ENCODE assay signal across 9 cellular contexts in the genomic region with DNA sequence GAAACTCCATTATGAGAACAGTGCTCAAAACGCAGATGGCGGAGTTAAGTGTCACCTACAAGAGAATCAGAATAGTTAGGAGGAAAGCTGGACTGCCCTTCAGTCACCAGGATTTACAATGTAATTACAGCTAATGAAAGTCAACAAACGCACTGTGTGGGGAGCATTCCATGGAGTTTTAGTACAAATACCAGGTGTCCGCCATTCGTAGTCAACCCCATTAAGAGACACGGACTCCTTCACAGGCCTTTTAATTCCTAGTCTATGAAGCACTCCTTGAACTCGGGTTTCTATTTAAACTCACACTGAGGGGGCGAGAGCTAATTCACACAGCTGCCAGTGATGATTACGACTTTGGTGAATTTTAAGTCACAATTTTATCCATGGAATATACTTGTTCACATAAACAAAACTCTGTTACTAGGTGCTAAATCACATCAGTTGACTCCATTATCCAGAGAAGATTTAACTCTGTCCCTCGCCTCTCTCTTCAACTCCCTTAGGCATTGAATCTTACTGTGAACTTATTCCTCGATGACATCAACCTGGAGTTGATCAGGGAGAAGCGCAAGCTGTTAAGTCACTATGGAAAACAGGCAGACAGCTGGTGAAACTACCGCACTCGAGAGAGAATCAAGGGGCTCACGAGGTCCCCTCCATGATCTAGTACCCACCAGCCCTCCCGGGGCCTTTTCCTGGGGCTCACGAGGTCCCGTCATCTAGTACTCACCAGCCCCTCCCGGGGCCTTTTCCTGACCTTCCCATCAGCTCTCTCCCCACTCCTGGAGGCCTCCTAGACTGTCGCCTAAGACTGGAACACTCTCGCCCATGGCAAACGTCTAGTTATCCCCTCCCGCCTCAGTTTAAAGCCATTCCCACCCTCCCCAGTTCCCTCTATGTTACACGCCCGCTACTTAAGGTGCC. TPM values are rescaled to one million over a fixed set of nuclear protein-coding genes. Genes with fewer than 3 reads are reported as not detected.
A peak's percentile ranks its signal among the peaks of the same experiment; 100 is the strongest.
DNase-seq lines count a peak whose midpoint lies in the region; ATAC-seq and TF ChIP-seq lines count a peak whose summit lies in the region.
"Had no signal": no experiment of that assay in that cellular context is flagged by ENCODE, and none has a peak within 500 bp of the region (broad histone marks: within the 10 kb centered on the region; RNA-seq: fewer than 3 reads in every experiment).

No MANE protein-coding gene starts in this region.

- H3K4me3 ChIP-seq in left lung (peak overlapping the region; percentile 53 to 89), thymus (ENCODE audit: low read length) (peak overlapping the region; percentile 76)

- H3K4me1 ChIP-seq in left lung (peaks cover 11 to 38% of the 10 kb centered on the region in 2 donors), thymus (ENCODE audit: control insufficient read depth, insufficient read depth, low read length) (peaks cover 17% of the 10 kb centered on the region)
- H3K4me1 ChIP-seq: foreskin keratinocyte had no signal

- H3K9me3 Mint-ChIP-seq in activated CD4-positive, alpha-beta T cell treated with anti-CD3 and anti-CD28 coated beads, Interleukin-2, amount 10 ng/mL, durations not matched to agents 24 days and 14 days = no peaks in the 10 kb centered on the region
- H3K9me3 Mint-ChIP-seq in activated naive CD8-positive, alpha-beta T cell treated with anti-CD3 and anti-CD28 coated beads for 36 hours = no peaks in the 10 kb centered on the region

- no peaks in the 10 kb centered on the region for H3K9me3 ChIP-seq in left lung
- no peaks in the 10 kb centered on the region for H3K9me3 ChIP-seq in thymus (ENCODE audit: control insufficient read depth)

- no peaks in the 10 kb centered on the region for H3K27me3 Mint-ChIP-seq in activated CD4-positive, alpha-beta T cell treated with anti-CD3 and anti-CD28 coated beads, Interleukin-2, amount 10 ng/mL, durations not matched to agents 24 days and 14 days
- no peaks in the 10 kb centered on the region for H3K27me3 Mint-ChIP-seq in activated naive CD8-positive, alpha-beta T cell treated with anti-CD3 and anti-CD28 coated beads for 36 hours

- WGBS in thymus = 91% methylated on average over 25 of the region's 25 CpGs

- H3K36me3 ChIP-seq in left lung (peaks cover 0 to 50% of the 10 kb centered on the region in 2 donors), thymus (ENCODE audit: control insufficient read depth, insufficient read depth) (peaks cover 43% of the 10 kb centered on the region)

- peak overlapping the region; percentile 93 for H3K4me3 Mint-ChIP-seq in activated CD4-positive, alpha-beta T cell treated with anti-CD3 and anti-CD28 coated beads, Interleukin-2, amount 10 ng/mL, durations not matched to agents 24 days and 14 days
- H3K4me3 Mint-ChIP-seq in activated naive CD8-positive, alpha-beta T cell treated with anti-CD3 and anti-CD28 coated beads for 36 hours = peak overlapping the region; percentile 88

- no peak for TF ChIP-seq CTCF in left lung (IDR thresholded peaks at IDR 0.05)

- ATAC-seq in left lung (no peak), GM21360 (IDR thresholded peaks at IDR 0.05; ENCODE audit: unreplicated experiment) (no peak), HG02678 (IDR thresholded peaks at IDR 0.05; ENCODE audit: unreplicated experiment) (no peak)
- ATAC-seq: foreskin keratinocyte had no signal

- H3K4me1 Mint-ChIP-seq in activated CD4-positive, alpha-beta T cell treated with anti-CD3 and anti-CD28 coated beads, Interleukin-2, amount 10 ng/mL, durations not matched to agents 24 days and 14 days = peaks cover 18% of the 10 kb centered on the region
- H3K4me1 Mint-ChIP-seq in activated naive CD8-positive, alpha-beta T cell treated with anti-CD3 and anti-CD28 coated beads for 36 hours = peaks cover 28% of the 10 kb centered on the region

- peak overlapping the region in 1 of 2 donors; percentile 23 for H3K27ac ChIP-seq in left lung
- H3K27ac ChIP-seq in thymus (ENCODE audit: low read depth) = no peak overlapping the region
- H3K27ac ChIP-seq: foreskin keratinocyte had no signal

- H3K36me3 Mint-ChIP-seq in activated CD4-positive, alpha-beta T cell treated with anti-CD3 and anti-CD28 coated beads, Interleukin-2, amount 10 ng/mL, durations not matched to agents 24 days and 14 days (ENCODE audit: low read depth) = peaks cover 48% of the 10 kb centered on the region
- peaks cover 12% of the 10 kb centered on the region for H3K36me3 Mint-ChIP-seq in activated naive CD8-positive, alpha-beta T cell treated with anti-CD3 and anti-CD28 coated beads for 36 hours

- no peak for DNase-seq in activated CD4-positive, alpha-beta T cell treated with anti-CD3 and anti-CD28 coated beads, Interleukin-2, amount 10 ng/mL, durations not matched to agents 24 days and 14 days
- DNase-seq in activated CD4-positive, alpha-beta T cell treated with anti-CD3 and anti-CD28 coated beads, Interleukin-2, amount 50 U/mL, for 4 hours = no peak
- DNase-seq in activated naive CD8-positive, alpha-beta T cell treated with anti-CD3 and anti-CD28 coated beads for 36 hours = no peak
- DNase-seq in left lung (peak in 1 of 2 donors; percentile 55), NCI-H345 (lab: John Stamatoyannopoulos, UW) (no peak)
- DNase-seq: foreskin keratinocyte had no signal

- no peaks in the 10 kb centered on the region for H3K27me3 ChIP-seq in left lung
- H3K27me3 ChIP-seq in thymus (ENCODE audit: control insufficient read depth, insufficient read depth) = no peaks in the 10 kb centered on the region
- H3K27me3 ChIP-seq: foreskin keratinocyte had no signal

- intact Hi-C loops in activated CD4-positive, alpha-beta T cell treated with anti-CD3 and anti-CD28 coated beads, Interleukin-2, amount 10 ng/mL, durations not matched to agents 24 days and 14 days (cut with micrococcal nuclease) = no loop called here
- intact Hi-C loops in left lung (cut with DNase I) = loop anchor here in 1 of 2 donors (10.0 kb wide), 1 partner anchor 154 kb away; no protein-coding TSS in a partner anchor

- H3K27ac Mint-ChIP-seq in activated CD4-positive, alpha-beta T cell treated with anti-CD3 and anti-CD28 coated beads, Interleukin-2, amount 10 ng/mL, durations not matched to agents 24 days and 14 days = peak overlapping the region; percentile 82
- H3K27ac Mint-ChIP-seq in activated naive CD8-positive, alpha-beta T cell treated with anti-CD3 and anti-CD28 coated beads for 36 hours = peak overlapping the region; percentile 68

RNA-seq across cellular contexts. Expression of a gene that starts 1.5 kb away (rescaled TPM):
- 19.9 and 24.2 TPM in 2 replicates for total RNA-seq in activated CD4-positive, alpha-beta T cell treated with anti-CD3 and anti-CD28 coated beads, Interleukin-2, amount 10 ng/mL, durations not matched to agents 24 days and 14 days
- total RNA-seq in activated naive CD8-positive, alpha-beta T cell treated with anti-CD3 and anti-CD28 coated beads for 36 hours = 10 to 100 TPM; 22.0 to 23.6 TPM
- 10 to 100 TPM; 15.1 to 28.9 TPM for total RNA-seq in left lung
- polyA plus RNA-seq in thymus = 34.9 TPM
